ENCODE assay signal across 1 cellular context in the genomic region with DNA sequence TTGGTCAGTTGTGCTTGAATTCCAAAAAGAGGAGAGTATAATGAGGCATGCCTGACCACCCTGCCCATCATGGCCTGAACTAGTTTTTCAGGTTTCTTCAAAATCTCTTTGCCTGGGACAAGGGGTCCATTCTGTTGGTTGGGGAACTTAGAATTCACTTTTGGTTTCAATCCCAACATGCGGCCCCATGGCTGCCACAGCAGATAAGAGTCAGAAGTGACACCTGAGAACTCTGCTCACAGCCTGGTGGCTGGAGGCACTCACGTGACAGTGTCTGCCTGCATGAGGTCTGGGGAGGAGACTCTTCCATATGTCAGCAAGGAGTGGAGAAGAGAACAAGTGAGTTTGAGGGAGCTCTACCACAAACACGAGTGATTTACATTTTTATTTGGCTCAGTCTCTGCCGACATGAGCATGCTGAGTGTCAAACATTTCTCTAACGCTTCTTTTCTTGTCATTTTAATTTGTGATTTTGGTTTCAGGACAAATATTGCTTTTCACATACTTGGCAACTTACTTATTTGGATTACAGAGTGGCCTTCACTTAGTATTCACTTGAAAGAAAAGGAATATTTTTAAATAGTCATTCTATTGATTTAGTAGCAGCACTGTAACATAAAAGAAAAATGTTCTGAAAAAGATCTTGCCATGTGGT.
TF ChIP-seq lines count a peak whose summit lies in the region.

No MANE protein-coding gene starts in this region.

TF ChIP-seq in K562, 482 proteins besides CTCF, POLR2A, EP300 and RAD21 (continued from another document and continues in another):
- 0 out of 6 replicates have a peak, but pooled peaks of 1 of the 3 experiments have one; percentile 27 for TF ChIP-seq ZBTB11 (CRISPR knock-in tag; IDR thresholded peaks at IDR 0.05)
- no peak for TF ChIP-seq HCFC1 (IDR thresholded peaks at IDR 0.05; ENCODE audit: low read depth, low read length)
- no peak for TF ChIP-seq RFX7 (CRISPR knock-in tag; IDR thresholded peaks at IDR 0.05)
- TF ChIP-seq, protein P1, sequence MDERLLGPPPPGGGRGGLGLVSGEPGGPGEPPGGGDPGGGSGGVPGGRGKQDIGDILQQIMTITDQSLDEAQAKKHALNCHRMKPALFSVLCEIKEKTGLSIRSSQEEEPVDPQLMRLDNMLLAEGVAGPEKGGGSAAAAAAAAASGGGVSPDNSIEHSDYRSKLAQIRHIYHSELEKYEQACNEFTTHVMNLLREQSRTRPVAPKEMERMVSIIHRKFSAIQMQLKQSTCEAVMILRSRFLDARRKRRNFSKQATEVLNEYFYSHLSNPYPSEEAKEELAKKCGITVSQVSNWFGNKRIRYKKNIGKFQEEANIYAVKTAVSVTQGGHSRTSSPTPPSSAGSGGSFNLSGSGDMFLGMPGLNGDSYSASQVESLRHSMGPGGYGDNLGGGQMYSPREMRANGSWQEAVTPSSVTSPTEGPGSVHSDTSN (CRISPR knock-in tag; IDR thresholded peaks at IDR 0.05; ENCODE audit: low read depth) = no peak
- TF ChIP-seq, protein P1 (tag; conservative IDR thresholded peaks at IDR 0.05; ENCODE audit: low read depth) = peak; percentile 45; the same call in 1 of the 2 replicates
- TF ChIP-seq NFIX (CRISPR knock-in tag; IDR thresholded peaks at IDR 0.05; ENCODE audit: low read depth) = no peak
- peak; percentile 39 to 67; a peak in 3 of 4 replicates for TF ChIP-seq MNT (conservative IDR thresholded peaks at IDR 0.05)
- 0 out of 2 replicates have a peak, but pooled peaks have one; percentile 10 for TF ChIP-seq HOXB6 (CRISPR knock-in tag; IDR thresholded peaks at IDR 0.05; ENCODE audit: borderline replicate concordance)
- TF ChIP-seq RCOR1 (IDR thresholded peaks at IDR 0.05; ENCODE audit: borderline replicate concordance in 1 of 2, low read depth in 2 of 2, low read length in 2 of 2) = 0 out of 4 replicates have a peak, but pooled peaks of 1 of the 2 experiments have one; percentile 34
- TF ChIP-seq CREM (IDR thresholded peaks at IDR 0.05; ENCODE audit: low read depth) = peak; percentile 10; the same call in 1 of the 2 replicates
- peak; percentile 38 to 43; a peak in 2 of 4 replicates for TF ChIP-seq MAZ (CRISPR knock-in tag; conservative IDR thresholded peaks at IDR 0.05 in 1 of 2, IDR thresholded peaks at IDR 0.05 in 1 of 2)
- peak; percentile 45; the same call in 1 of the 2 replicates for TF ChIP-seq EP400 (IDR thresholded peaks at IDR 0.05)
- TF ChIP-seq FOXP1 (CRISPR knock-in tag; IDR thresholded peaks at IDR 0.05) = peak; percentile 53; the same call in 1 of the 2 replicates
- TF ChIP-seq SMAD4 (CRISPR knock-in tag; conservative IDR thresholded peaks at IDR 0.05) = peak; percentile 76
- peak; percentile 55; the same call in 1 of the 2 replicates for TF ChIP-seq AFF4 (CRISPR knock-in tag; IDR thresholded peaks at IDR 0.05)
- TF ChIP-seq ZNF584 (CRISPR knock-in tag; IDR thresholded peaks at IDR 0.05; ENCODE audit: low read depth) = 0 out of 2 replicates have a peak, but pooled peaks have one; percentile 50
- TF ChIP-seq ATF7 (IDR thresholded peaks at IDR 0.05) = peak; percentile 51
- peak; percentile 37; the same call in 1 of the 2 replicates for TF ChIP-seq ZBTB1 (CRISPR knock-in tag; IDR thresholded peaks at IDR 0.05; ENCODE audit: borderline replicate concordance, low read depth)
- peak; percentile 32 for TF ChIP-seq ASH1L (IDR thresholded peaks at IDR 0.05; ENCODE audit: borderline replicate concordance, low read depth, partially characterized antibody)
- TF ChIP-seq, protein P2, sequence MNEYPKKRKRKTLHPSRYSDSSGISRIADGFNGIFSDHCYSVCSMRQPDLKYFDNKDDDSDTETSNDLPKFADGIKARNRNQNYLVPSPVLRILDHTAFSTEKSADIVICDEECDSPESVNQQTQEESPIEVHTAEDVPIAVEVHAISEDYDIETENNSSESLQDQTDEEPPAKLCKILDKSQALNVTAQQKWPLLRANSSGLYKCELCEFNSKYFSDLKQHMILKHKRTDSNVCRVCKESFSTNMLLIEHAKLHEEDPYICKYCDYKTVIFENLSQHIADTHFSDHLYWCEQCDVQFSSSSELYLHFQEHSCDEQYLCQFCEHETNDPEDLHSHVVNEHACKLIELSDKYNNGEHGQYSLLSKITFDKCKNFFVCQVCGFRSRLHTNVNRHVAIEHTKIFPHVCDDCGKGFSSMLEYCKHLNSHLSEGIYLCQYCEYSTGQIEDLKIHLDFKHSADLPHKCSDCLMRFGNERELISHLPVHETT (CRISPR knock-in tag; conservative IDR thresholded peaks at IDR 0.05 in 1 of 2, IDR thresholded peaks at IDR 0.05 in 1 of 2) = peak in 1 of 2 experiments; percentile 66; a peak in 1 of 4 replicates
- TF ChIP-seq TOE1 (IDR thresholded peaks at IDR 0.05; ENCODE audit: borderline replicate concordance) = peak; percentile 91
- no peak for TF ChIP-seq TOE1 (CRISPR knock-in tag; IDR thresholded peaks at IDR 0.05; ENCODE audit: borderline replicate concordance, low read depth)
- 0 out of 2 replicates have a peak, but pooled peaks have one; percentile 30 for TF ChIP-seq NCOR1 (IDR thresholded peaks at IDR 0.05)
- TF ChIP-seq L3MBTL2 (IDR thresholded peaks at IDR 0.05) = peak; percentile 99
- TF ChIP-seq ARNT (IDR thresholded peaks at IDR 0.05) = 0 out of 4 replicates have a peak, but pooled peaks of 1 of the 2 experiments have one; percentile 35
- TF ChIP-seq U2AF1 (optimal IDR thresholded peaks at IDR 0.05; ENCODE audit: low read depth, low read length) = no peak
- no peak for TF ChIP-seq THAP7 (CRISPR knock-in tag; IDR thresholded peaks at IDR 0.05)
- 0 out of 2 replicates have a peak, but pooled peaks have one; percentile 59 for TF ChIP-seq ZBTB17 (CRISPR knock-in tag; IDR thresholded peaks at IDR 0.05)
- no peak for TF ChIP-seq SAP30 (IDR thresholded peaks at IDR 0.05; ENCODE audit: borderline replicate concordance, insufficient read depth, low read depth, low read length, poor library complexity, severe bottlenecking)
- no peak for TF ChIP-seq MAFF (IDR thresholded peaks at IDR 0.05; ENCODE audit: low read length)
- TF ChIP-seq CEBPZ (IDR thresholded peaks at IDR 0.05; ENCODE audit: borderline replicate concordance, low read depth, low read length) = no peak
- 0 out of 2 replicates have a peak, but pooled peaks have one; percentile 10 for TF ChIP-seq ELF4 (CRISPR knock-in tag; IDR thresholded peaks at IDR 0.05)
- TF ChIP-seq ZNF398 (CRISPR knock-in tag; IDR thresholded peaks at IDR 0.05) = no peak
- TF ChIP-seq MYC (IDR thresholded peaks at IDR 0.05; ENCODE audit: low read depth, low read length) = peak; percentile 87
- no peak for TF ChIP-seq MYC (CRISPR knock-in tag; IDR thresholded peaks at IDR 0.05; ENCODE audit: borderline replicate concordance, low read depth)
